In the genomic region with DNA sequence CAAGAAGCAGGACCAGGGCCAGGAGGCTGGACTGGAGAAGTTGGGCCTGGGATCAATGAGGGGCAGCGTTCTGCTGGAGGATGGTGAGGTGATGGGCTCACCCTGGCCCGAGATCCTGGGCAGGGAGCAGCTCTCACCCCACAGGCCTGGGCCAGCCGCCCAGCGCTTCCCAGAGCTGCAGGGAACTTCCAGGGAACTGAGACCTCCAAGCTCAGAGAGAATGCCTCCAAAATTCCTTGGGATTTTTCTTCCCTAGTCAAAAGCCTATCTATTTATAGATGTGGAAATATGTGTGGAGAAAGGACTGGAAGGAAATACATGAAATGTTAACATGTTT, we compare ENCODE assay signal across 8 cellular contexts.
DNase-seq lines count a peak whose midpoint lies in the region; ATAC-seq, FAIRE-seq and TF ChIP-seq lines count a peak whose summit lies in the region.

No MANE protein-coding gene starts in this region.

- H3K27ac ChIP-seq in ACC112 (ENCODE audit: low read depth, low read length): peak overlapping the region; percentile 74
- peak overlapping the region; percentile 96 for H3K27ac ChIP-seq in astrocyte (ENCODE audit: low read depth, low read length)
- H3K27ac ChIP-seq in mesodermal cell (ENCODE audit: low read depth, low read length, severe bottlenecking): peak overlapping the region; percentile 84
- H3K27ac ChIP-seq in dorsolateral prefrontal cortex: peak overlapping the region in 14 of 59 donors; percentile 1 to 69 (median 39)

- H3K36me3 ChIP-seq in ACC112 (ENCODE audit: insufficient read depth, low read length) (no peaks in the 10 kb centered on the region), astrocyte (ENCODE audit: insufficient read depth, low read length) (no peaks in the 10 kb centered on the region), mesodermal cell (ENCODE audit: control insufficient read depth, insufficient read depth, low read length) (no peaks in the 10 kb centered on the region)

- DNase-seq in astrocyte (ENCODE audit: low read depth) (peak; percentile 88), dorsolateral prefrontal cortex (no peak), dermis blood vessel endothelial cell (no peak)
- DNase-seq in activated naive CD4-positive, alpha-beta T cell treated with anti-CD3 and anti-CD28 coated beads for 36 hours: no peak

- H3K27me3 ChIP-seq in ACC112 (ENCODE audit: insufficient read depth, low read length): no peaks in the 10 kb centered on the region
- no peaks in the 10 kb centered on the region for H3K27me3 ChIP-seq in astrocyte (ENCODE audit: insufficient read depth, low read length)
- H3K27me3 ChIP-seq in dorsolateral prefrontal cortex: no peaks in the 10 kb centered on the region

- ATAC-seq in HG02798 (IDR thresholded peaks at IDR 0.05; ENCODE audit: poor library complexity, unreplicated experiment): peak; percentile 12
- no peak for ATAC-seq in GM21515 (IDR thresholded peaks at IDR 0.05; ENCODE audit: unreplicated experiment)

- CTCF ChIA-PET in activated naive CD4-positive, alpha-beta T cell treated with anti-CD3 and anti-CD28 coated beads for 36 hours (lab: Charles Lee): interaction anchor here (0.9 to 2.5 kb wide), 3 partner anchors 13 to 124 kb away, joined by 3 to 15 read pairs (median 5); no protein-coding TSS in a partner anchor

- H3K36me3 Mint-ChIP-seq in astrocyte (ENCODE audit: low read depth, unreplicated experiment): peaks cover 6% of the 10 kb centered on the region
- H3K36me3 Mint-ChIP-seq in activated naive CD4-positive, alpha-beta T cell treated with anti-CD3 and anti-CD28 coated beads for 36 hours (ENCODE audit: low read depth): no peaks in the 10 kb centered on the region

- no peaks in the 10 kb centered on the region for H3K9me3 ChIP-seq in astrocyte (ENCODE audit: insufficient read depth, low read depth, low read length)
- H3K9me3 ChIP-seq in mesodermal cell (ENCODE audit: control insufficient read depth, low read length): no peaks in the 10 kb centered on the region

- H3K4me1 ChIP-seq in ACC112 (ENCODE audit: control insufficient read depth, insufficient read depth, low read length, unreplicated experiment): peaks cover 17% of the 10 kb centered on the region
- peaks cover 26% of the 10 kb centered on the region for H3K4me1 ChIP-seq in astrocyte (ENCODE audit: insufficient read depth, low read length)
- peaks cover 19% of the 10 kb centered on the region for H3K4me1 ChIP-seq in mesodermal cell (ENCODE audit: control insufficient read depth, insufficient read depth, low read length, poor library complexity, severe bottlenecking)

- intact Hi-C loops in dorsolateral prefrontal cortex (cut with DNase I): no loop called here
- intact Hi-C loops in activated naive CD4-positive, alpha-beta T cell treated with anti-CD3 and anti-CD28 coated beads for 36 hours (cut with micrococcal nuclease): loop anchor here (1.0 to 5.0 kb wide), 3 partner anchors 12 to 122 kb away; partner anchors contain the start of gene SPSB1

- peak overlapping the region; percentile 76 for H3K4me2 ChIP-seq in astrocyte (ENCODE audit: low read length)

- peak; percentile 37 for FAIRE-seq in astrocyte (lab: Jason Lieb, UNC)

- H3K27me3 Mint-ChIP-seq in astrocyte (ENCODE audit: low read depth, unreplicated experiment): peaks cover 6% of the 10 kb centered on the region
- H3K27me3 Mint-ChIP-seq in activated naive CD4-positive, alpha-beta T cell treated with anti-CD3 and anti-CD28 coated beads for 36 hours (ENCODE audit: low read depth): no peaks in the 10 kb centered on the region

- no peak overlapping the region for H3K4me3 Mint-ChIP-seq in astrocyte (ENCODE audit: unreplicated experiment)
- no peak overlapping the region for H3K4me3 Mint-ChIP-seq in activated naive CD4-positive, alpha-beta T cell treated with anti-CD3 and anti-CD28 coated beads for 36 hours

- H4K20me1 ChIP-seq in astrocyte (ENCODE audit: insufficient read depth, low read length): no peaks in the 10 kb centered on the region

- H3K27ac Mint-ChIP-seq in astrocyte (ENCODE audit: unreplicated experiment): peak overlapping the region; percentile 80
- no peak overlapping the region for H3K27ac Mint-ChIP-seq in activated naive CD4-positive, alpha-beta T cell treated with anti-CD3 and anti-CD28 coated beads for 36 hours

- H3K9me3 Mint-ChIP-seq in astrocyte (ENCODE audit: unreplicated experiment): no peaks in the 10 kb centered on the region
- H3K9me3 Mint-ChIP-seq in activated naive CD4-positive, alpha-beta T cell treated with anti-CD3 and anti-CD28 coated beads for 36 hours: no peaks in the 10 kb centered on the region

- H3K4me3 ChIP-seq in ACC112 (ENCODE audit: low read depth, low read length) (no peak overlapping the region), astrocyte (ENCODE audit: insufficient read depth, low read depth, low read length) (peak overlapping the region; percentile 22), mesodermal cell (ENCODE audit: extremely low read depth, insufficient read depth, low read length, poor library complexity, severe bottlenecking) (no peak overlapping the region), dorsolateral prefrontal cortex (no peak overlapping the region)

- H3K79me2 ChIP-seq in ACC112 (ENCODE audit: control insufficient read depth, insufficient read depth, low read length, unreplicated experiment) (no peaks in the 10 kb centered on the region), astrocyte (ENCODE audit: insufficient read depth, low read length) (no peaks in the 10 kb centered on the region)

- peak overlapping the region; percentile 76 for H3K9ac ChIP-seq in astrocyte (ENCODE audit: low read length)

- peaks cover 14% of the 10 kb centered on the region for H3K4me1 Mint-ChIP-seq in astrocyte (ENCODE audit: low read depth, unreplicated experiment)
- peaks cover 46% of the 10 kb centered on the region for H3K4me1 Mint-ChIP-seq in activated naive CD4-positive, alpha-beta T cell treated with anti-CD3 and anti-CD28 coated beads for 36 hours (ENCODE audit: low read depth)

- 73 to 80% methylated on average over 1 to 4 of the region's 4 CpGs for WGBS in mesodermal cell (ENCODE audit: insufficient coverage in 2 of 2), 2 experiments

- H2AFZ ChIP-seq in ACC112 (ENCODE audit: low read length, unreplicated experiment): peak overlapping the region; percentile 89
- H2AFZ ChIP-seq in astrocyte (ENCODE audit: low read depth, low read length): peak overlapping the region; percentile 38

- TF ChIP-seq CTCF in astrocyte (IDR thresholded peaks at IDR 0.05; ENCODE audit: insufficient read depth, low read depth, low read length) (no peak), dorsolateral prefrontal cortex (IDR thresholded peaks at IDR 0.05 in 54 of 56, conservative IDR thresholded peaks at IDR 0.05 in 2 of 56; ENCODE audit: low read depth in 1 of 56, partially characterized antibody in 56 of 56) (no peak)
